Comparison of ENCODE assay signal across 8 cellular contexts in genomic region chr1:226406401-226406881, GRCh38. TPM values are rescaled to one million over a fixed set of nuclear protein-coding genes. Genes with fewer than 3 reads are reported as not detected.
DNase-seq lines count a peak whose midpoint lies in the region; ATAC-seq and TF ChIP-seq lines count a peak whose summit lies in the region.

No MANE protein-coding gene starts in this region.

- H3K27ac ChIP-seq in substantia nigra (ENCODE audit: low read depth, low read length, poor library complexity, severe bottlenecking) = peak overlapping the region; percentile 73

- H3K4me3 ChIP-seq in GM06990 (replicated peaks; ENCODE audit: low read depth, low read length) (peak overlapping the region; percentile 88), LNCaP clone FGC (ENCODE audit: low read depth, low read length) (peak overlapping the region; percentile 69), iPS-18c (ENCODE audit: insufficient read depth, low read depth, low read length) (peak overlapping the region; percentile 98)

- H3K36me3 Mint-ChIP-seq in activated naive CD4-positive, alpha-beta T cell treated with anti-CD3 and anti-CD28 coated beads, Interleukin-2, amount 50 U/mL, for 72 hours = peaks cover 20 to 23% of the 10 kb centered on the region in 2 donors

- peak in 1 of 2 donors; percentile 30 for ATAC-seq in activated naive CD4-positive, alpha-beta T cell treated with anti-CD3 and anti-CD28 coated beads, Interleukin-2, amount 50 U/mL, for 72 hours

- H3K9me3 ChIP-seq in iPS-18c (ENCODE audit: control insufficient read depth, insufficient read depth, low read length) = peaks cover 3% of the 10 kb centered on the region

- no peaks in the 10 kb centered on the region for H3K27me3 ChIP-seq in GM06990 (replicated peaks; ENCODE audit: control insufficient read depth, insufficient read depth, low read length)

- DNase-seq in GM06990 (ENCODE audit: extremely low read depth, insufficient read length) = no peak
- DNase-seq in LNCaP clone FGC (ENCODE audit: low read depth) = no peak
- no peak for DNase-seq in activated naive CD4-positive, alpha-beta T cell treated with anti-CD3 and anti-CD28 coated beads, Interleukin-2, amount 50 U/mL, for 72 hours (ENCODE audit: low spot score in 2 of 2)
- DNase-seq in substantia nigra (lab: John Stamatoyannopoulos, UW) = no peak
- no peak for DNase-seq in NCI-H1930 (lab: John Stamatoyannopoulos, UW)
- no peak for DNase-seq in cerebellum (ENCODE audit: low spot score)
- DNase-seq in hippocampal formation (lab: John Stamatoyannopoulos, UW) = no peak

- H3K9me3 Mint-ChIP-seq in activated naive CD4-positive, alpha-beta T cell treated with anti-CD3 and anti-CD28 coated beads, Interleukin-2, amount 50 U/mL, for 72 hours = peaks cover 0 to 5% of the 10 kb centered on the region in 2 donors

- TF ChIP-seq CTCF in GM06990 (IDR thresholded peaks at IDR 0.05; ENCODE audit: insufficient read depth, low read length, poor library complexity, severe bottlenecking) (no peak), LNCaP clone FGC (IDR thresholded peaks at IDR 0.05; ENCODE audit: control insufficient read depth, extremely low read depth, insufficient read depth) (peak; percentile 27; the same call in 1 of the 2 replicates)

- peaks cover 7% of the 10 kb centered on the region for H3K36me3 ChIP-seq in GM06990 (ENCODE audit: control insufficient read depth, insufficient read depth, low read length)

- H3K27ac Mint-ChIP-seq in activated naive CD4-positive, alpha-beta T cell treated with anti-CD3 and anti-CD28 coated beads, Interleukin-2, amount 50 U/mL, for 72 hours = peak overlapping the region; percentile 95 to 99

RNA-seq across cellular contexts. Expression of gene PARP1, which starts 1.5 kb away (rescaled TPM):
- 100 to 1,000 TPM; 176 to 234 TPM for total RNA-seq in activated naive CD4-positive, alpha-beta T cell treated with anti-CD3 and anti-CD28 coated beads, Interleukin-2, amount 50 U/mL, for 72 hours
- 95.2 TPM for total RNA-seq in cerebellum
